In the genomic region with DNA sequence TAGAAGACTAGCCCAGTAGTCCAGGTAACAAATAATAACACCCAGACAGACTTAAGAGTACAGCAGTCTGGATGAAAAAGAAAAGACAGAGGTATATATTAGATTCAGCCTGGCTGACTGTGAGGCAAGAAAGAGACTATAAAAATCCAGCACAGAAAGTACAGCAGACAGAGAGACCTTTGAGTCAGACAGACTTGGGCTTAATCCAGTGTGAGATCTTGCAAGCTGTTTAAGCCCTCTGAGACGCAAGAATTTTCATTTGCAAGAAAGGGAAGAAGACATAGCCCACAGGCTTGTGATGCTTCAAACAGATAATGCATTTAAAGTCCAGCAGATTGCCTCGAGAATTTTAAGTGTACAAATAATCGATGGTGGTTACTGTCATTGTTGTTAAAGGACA, we compare ENCODE assay signal across 22 cellular contexts.
DNase-seq lines count a peak whose midpoint lies in the region; ATAC-seq lines count a peak whose summit lies in the region.
"Had no signal": no experiment of that assay in that cellular context is flagged by ENCODE, and none has a peak within 500 bp of the region (broad histone marks: within the 10 kb centered on the region; RNA-seq: fewer than 3 reads in every experiment).

No MANE protein-coding gene starts in this region.

- DNase-seq in NCI-H82 treated with DMSO at 0.1 percent for 48 hours (lab: John Stamatoyannopoulos, UW; ENCODE audit: unreplicated experiment), result peak; percentile 60
- DNase-seq in astrocyte of the hippocampus (ENCODE audit: low read depth, low spot score), result peak; percentile 59
- DNase-seq in iris pigment epithelial cell (ENCODE audit: low read depth), result peak; percentile 95
- peak; percentile 66 for DNase-seq in superior temporal gyrus (ENCODE audit: extremely low spot score)
- DNase-seq in iPS-NIHi7 (ENCODE audit: extremely low spot score), result no peak
- no peak for DNase-seq in NCI-H748 (lab: John Stamatoyannopoulos, UW; ENCODE audit: unreplicated experiment)
- DNase-seq: activated CD4-positive, alpha-beta T cell treated with anti-CD3 and anti-CD28 coated beads for 48 hours; adrenal gland; AML-193; COR-L47; NCI-H1105; NCI-H2081 treated with DMSO at 0.1 percent for 48 hours; NCI-H510A; nephron progenitor cell; Right ventricle myocardium superior; small intestine; stimulated activated CD4-positive, alpha-beta T cell treated with anti-CD3 and anti-CD28 coated beads, Interleukin-2, amount 100 ng/mL, for 48 hours; stimulated activated naive CD8-positive, alpha-beta T cell treated with anti-CD3 and anti-CD28 coated beads, Interleukin-15, Interleukin-2, amounts not matched to agents 100 U/mL and 50 U/mL, for 24 hours; transverse colon had no signal

- ATAC-seq in HG02884 (IDR thresholded peaks at IDR 0.05; ENCODE audit: unreplicated experiment), result no peak
- ATAC-seq: activated T-helper 17 cell treated with anti-CD3 and anti-CD28 coated beads, Interleukin-2, amount 50 U/mL, for 72 hours; HCT116; stimulated activated naive CD8-positive, alpha-beta T cell treated with anti-CD3 and anti-CD28 coated beads, Interleukin-15, Interleukin-2, amounts not matched to agents 100 U/mL and 50 U/mL, for 24 hours had no signal

Comparison
In these comparisons a context has a peak if more than half of its experiments do, and no peak if none do; other contexts are left out.
1. DNase-seq: peak in NCI-H82 treated with DMSO at 0.1 percent for 48 hours (single experiment), astrocyte of the hippocampus (single experiment), iris pigment epithelial cell (single experiment) and superior temporal gyrus (single experiment); none in iPS-NIHi7 (single experiment) and NCI-H748 (single experiment).